Comparison of ENCODE assay signal across 21 cellular contexts in the genomic region with DNA sequence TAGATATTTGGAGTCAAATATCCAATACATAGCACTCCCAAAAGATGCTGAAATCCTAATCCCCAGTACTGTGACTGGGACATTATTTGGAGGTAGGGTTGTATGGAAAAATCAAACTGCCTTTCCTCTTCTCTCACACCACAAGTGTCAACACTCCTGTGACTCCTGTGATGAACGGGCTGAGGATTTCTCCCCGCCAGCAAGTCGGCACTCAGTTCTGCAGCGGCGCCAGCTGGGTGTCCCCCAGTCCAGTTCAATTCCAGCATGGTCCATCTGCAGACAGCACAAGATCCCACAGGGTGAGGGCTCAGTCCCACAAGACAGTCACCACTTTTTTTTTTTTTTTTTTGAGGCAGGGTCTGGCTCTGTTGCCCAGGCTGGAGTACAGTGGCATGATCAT. TPM values are rescaled to one million over a fixed set of nuclear protein-coding genes. Genes with fewer than 3 reads are reported as not detected.
DNase-seq lines count a peak whose midpoint lies in the region; ATAC-seq and TF ChIP-seq lines count a peak whose summit lies in the region.
"Had no signal": no experiment of that assay in that cellular context is flagged by ENCODE, and none has a peak within 500 bp of the region (broad histone marks: within the 10 kb centered on the region; RNA-seq: fewer than 3 reads in every experiment).

No MANE protein-coding gene starts in this region.

- H3K27ac Mint-ChIP-seq in activated CD4-positive, alpha-beta memory T cell treated with anti-CD3 and anti-CD28 coated beads, Interleukin-2, amount 10 ng/mL, durations not matched to agents 7 days and 5 days = no peak overlapping the region
- H3K27ac Mint-ChIP-seq: CD4-positive, alpha-beta memory T cell had no signal

- H2AFZ ChIP-seq in GM23248 = no peak overlapping the region

- in situ Hi-C loops in GM23248 (cut with MboI) = no loop called here

- H3K27ac ChIP-seq in GM23248 (peak overlapping the region; percentile 99), heart left ventricle (peak overlapping the region in 3 of 12 donors; percentile 13 to 60 (median 28)), lower lobe of right lung (no peak overlapping the region)
- H3K27ac ChIP-seq: SJSA1 had no signal

- ATAC-seq in heart left ventricle (peak; percentile 50 to 67 (median 59)), lower lobe of right lung (no peak), GM18520 (IDR thresholded peaks at IDR 0.05; ENCODE audit: unreplicated experiment) (no peak), HG03571 (IDR thresholded peaks at IDR 0.05; ENCODE audit: unreplicated experiment) (no peak)

- no peaks in the 10 kb centered on the region for H4K20me1 ChIP-seq in GM23248 (ENCODE audit: insufficient read depth)

- peak overlapping the region; percentile 45 for H3K4me2 ChIP-seq in GM23248 (ENCODE audit: unreplicated experiment)

- H3K36me3 ChIP-seq in GM23248 (ENCODE audit: low read depth) = no peaks in the 10 kb centered on the region
- H3K36me3 ChIP-seq in heart left ventricle = no peaks in the 10 kb centered on the region
- no peaks in the 10 kb centered on the region for H3K36me3 ChIP-seq in lower lobe of right lung

- H3K4me1 ChIP-seq in GM23248 (ENCODE audit: insufficient read depth) (peaks cover 42% of the 10 kb centered on the region), heart left ventricle (peaks cover 0 to 45% (median 15%) of the 10 kb centered on the region in 12 donors), lower lobe of right lung (peaks cover 11% of the 10 kb centered on the region)

- no peak for TF ChIP-seq POLR2A in heart left ventricle (IDR thresholded peaks at IDR 0.05)

- no peaks in the 10 kb centered on the region for H3K36me3 Mint-ChIP-seq in activated CD4-positive, alpha-beta memory T cell treated with anti-CD3 and anti-CD28 coated beads, Interleukin-2, amount 10 ng/mL, durations not matched to agents 7 days and 5 days (ENCODE audit: low read depth)
- H3K36me3 Mint-ChIP-seq: CD4-positive, alpha-beta memory T cell had no signal

- H3K9ac ChIP-seq in GM23248 = peak overlapping the region; percentile 80

- H3K9me2 ChIP-seq in GM23248 (ENCODE audit: insufficient read depth) = no peaks in the 10 kb centered on the region

- H3F3A ChIP-seq in GM23248 (ENCODE audit: insufficient read depth) = peaks cover 23% of the 10 kb centered on the region

- no peaks in the 10 kb centered on the region for H3K9me3 ChIP-seq in GM23248 (ENCODE audit: low read depth)
- H3K9me3 ChIP-seq in heart left ventricle = no peaks in the 10 kb centered on the region
- no peaks in the 10 kb centered on the region for H3K9me3 ChIP-seq in lower lobe of right lung
- H3K9me3 ChIP-seq: SJSA1 had no signal

- POLR2A ChIA-PET in activated CD4-positive, alpha-beta memory T cell treated with anti-CD3 and anti-CD28 coated beads, Interleukin-2, amount 10 ng/mL, durations not matched to agents 7 days and 5 days (lab: Charles Lee) = interaction anchor here (0.7 kb wide), 1 partner anchor 121 kb away, joined by 3 read pairs; no protein-coding TSS in a partner anchor

- no peaks in the 10 kb centered on the region for H3K27me3 ChIP-seq in GM23248 (replicated peaks; ENCODE audit: insufficient read depth)
- H3K27me3 ChIP-seq in heart left ventricle = no peaks in the 10 kb centered on the region
- no peaks in the 10 kb centered on the region for H3K27me3 ChIP-seq in lower lobe of right lung (ENCODE audit: low read depth)
- H3K27me3 ChIP-seq: SJSA1 had no signal

- intact Hi-C loops in heart left ventricle (cut with DNase I) (loop anchor here in 3 of 10 donors (2.0 to 5.0 kb wide), 2 partner anchors 17 to 62 kb away; no protein-coding TSS in a partner anchor), lower lobe of right lung (cut with DNase I) (no loop called here)

- H3K4me1 Mint-ChIP-seq in activated CD4-positive, alpha-beta memory T cell treated with anti-CD3 and anti-CD28 coated beads, Interleukin-2, amount 10 ng/mL, durations not matched to agents 7 days and 5 days = peaks cover 12% of the 10 kb centered on the region

- no peaks in the 10 kb centered on the region for H3K9me3 Mint-ChIP-seq in activated CD4-positive, alpha-beta memory T cell treated with anti-CD3 and anti-CD28 coated beads, Interleukin-2, amount 10 ng/mL, durations not matched to agents 7 days and 5 days
- H3K9me3 Mint-ChIP-seq: CD4-positive, alpha-beta memory T cell had no signal

- CTCF ChIA-PET in activated CD4-positive, alpha-beta memory T cell treated with anti-CD3 and anti-CD28 coated beads, Interleukin-2, amount 10 ng/mL, durations not matched to agents 7 days and 5 days (lab: Charles Lee) = interaction anchor here (2.1 kb wide), 1 partner anchor 66 kb away, joined by 4 read pairs; no protein-coding TSS in a partner anchor

- no peak overlapping the region for H3K4me3 ChIP-seq in GM23248
- no peak overlapping the region for H3K4me3 ChIP-seq in heart left ventricle
- H3K4me3 ChIP-seq in lower lobe of right lung = no peak overlapping the region
- H3K4me3 ChIP-seq: SJSA1 had no signal

- WGBS in GM23248 (ENCODE audit: low coverage in 1 of 2, low lambda C conversion rate in 2 of 2, missing lambda C conversion rate in 2 of 2), 2 experiments = 12 to 26% methylated on average over 5 of the region's 5 CpGs
- 58 to 69% (median 63%) methylated on average over 5 of the region's 5 CpGs for WGBS in heart left ventricle, 4 donors

- no peaks in the 10 kb centered on the region for H3K27me3 Mint-ChIP-seq in activated CD4-positive, alpha-beta memory T cell treated with anti-CD3 and anti-CD28 coated beads, Interleukin-2, amount 10 ng/mL, durations not matched to agents 7 days and 5 days
- H3K27me3 Mint-ChIP-seq: CD4-positive, alpha-beta memory T cell had no signal

- peak; percentile 70 for DNase-seq in AG08395 (ENCODE audit: low spot score)
- DNase-seq in GM23248 = peak; percentile 79
- peak in 3 of 5 donors; percentile 48 to 76 (median 65) for DNase-seq in heart left ventricle
- DNase-seq in lower lobe of right lung = peak; percentile 9
- no peak for DNase-seq in nucleus accumbens (lab: John Stamatoyannopoulos, UW)
- no peak for DNase-seq in activated CD4-positive, alpha-beta memory T cell treated with anti-CD3 and anti-CD28 coated beads, Interleukin-2, amount 10 ng/mL, durations not matched to agents 7 days and 5 days
- DNase-seq: C1 segment of cervical spinal cord; CD4-positive, alpha-beta memory T cell; COR-L47; H7; KBM-7; MV-4-11; NCI-H1105; NCI-H146; NCI-H1930; NCI-H2107; NCI-H524; NCI-H774 had no signal

- no peak overlapping the region for H3K4me3 Mint-ChIP-seq in activated CD4-positive, alpha-beta memory T cell treated with anti-CD3 and anti-CD28 coated beads, Interleukin-2, amount 10 ng/mL, durations not matched to agents 7 days and 5 days
- H3K4me3 Mint-ChIP-seq: CD4-positive, alpha-beta memory T cell had no signal

- TF ChIP-seq CTCF in heart left ventricle (IDR thresholded peaks at IDR 0.05) (no peak), lower lobe of right lung (IDR thresholded peaks at IDR 0.05) (no peak)

- peaks cover 19% of the 10 kb centered on the region for H3K79me2 ChIP-seq in GM23248 (ENCODE audit: insufficient read depth)

RNA-seq across cellular contexts. Expression of a gene that starts 4.3 kb away (rescaled TPM):
- 141 and 143 TPM in 2 replicates for total RNA-seq in GM23248 (2014; rRNA removed; shearing (Covaris generic))
- polyA plus RNA-seq in GM23248 (2016; fragmentation: Nextera tagmentation; extraction: Ambion mirVana) = 52.6 and 53.2 TPM in 2 replicates
- total RNA-seq in heart left ventricle = 100 to 1,000 TPM in 5 of 9 donors, 10 to 100 TPM in 4; 73.8 to 172 (median 116) TPM
- polyA plus RNA-seq in heart left ventricle = 10 to 100 TPM; 54.9 to 63.5 TPM
- total RNA-seq in lower lobe of right lung = 44.7 TPM
- total RNA-seq in activated CD4-positive, alpha-beta memory T cell treated with anti-CD3 and anti-CD28 coated beads, Interleukin-2, amount 10 ng/mL, durations not matched to agents 7 days and 5 days = 10 to 100 TPM; 41.5 to 42.0 TPM

Comparison
In these comparisons a context has a peak if more than half of its experiments do, and no peak if none do; other contexts are left out.
1. DNase-seq: peak in AG08395 (single experiment), GM23248 (single experiment), heart left ventricle (3 of 5) and lower lobe of right lung (single experiment); none in nucleus accumbens (0 of 56) and activated CD4-positive, alpha-beta memory T cell treated with anti-CD3 and anti-CD28 coated beads, Interleukin-2, amount 10 ng/mL, durations not matched to agents 7 days and 5 days (single experiment).
2. ATAC-seq: peak in heart left ventricle (4 of 4); none in lower lobe of right lung (0 of 2), GM18520 (single experiment) and HG03571 (single experiment).